In genomic region chr6:1378224-1379025, GRCh38 we compare ENCODE assay signal across 2 cellular contexts.
TF ChIP-seq lines count a peak whose summit lies in the region.

No MANE protein-coding gene starts in this region.

TF ChIP-seq in IMR-90, 13 proteins besides CTCF, POLR2A, EP300 and RAD21:
- TF ChIP-seq CEBPB (IDR thresholded peaks at IDR 0.05; ENCODE audit: low read depth, low read length) (no peak), RFX5 (IDR thresholded peaks at IDR 0.05; ENCODE audit: low read depth, low read length) (no peak), BHLHE40 (IDR thresholded peaks at IDR 0.05; ENCODE audit: low read depth, low read length) (no peak), CHD1 (IDR thresholded peaks at IDR 0.05; ENCODE audit: low read depth, low read length) (no peak), RCOR1 (IDR thresholded peaks at IDR 0.05; ENCODE audit: insufficient replicate concordance, low read length) (no peak), NFE2L2 (IDR thresholded peaks at IDR 0.05; ENCODE audit: low read depth, low read length) (no peak), FOS (IDR thresholded peaks at IDR 0.05; ENCODE audit: low read depth, low read length) (no peak), MAZ (IDR thresholded peaks at IDR 0.05; ENCODE audit: borderline replicate concordance, low read depth, low read length) (no peak), MAFK (IDR thresholded peaks at IDR 0.05; ENCODE audit: low read depth, low read length) (no peak), MXI1 (IDR thresholded peaks at IDR 0.05; ENCODE audit: borderline replicate concordance, low read depth, low read length) (no peak), SMC3 (IDR thresholded peaks at IDR 0.05; ENCODE audit: low read depth, low read length) (no peak)
- TF ChIP-seq, protein P1, sequence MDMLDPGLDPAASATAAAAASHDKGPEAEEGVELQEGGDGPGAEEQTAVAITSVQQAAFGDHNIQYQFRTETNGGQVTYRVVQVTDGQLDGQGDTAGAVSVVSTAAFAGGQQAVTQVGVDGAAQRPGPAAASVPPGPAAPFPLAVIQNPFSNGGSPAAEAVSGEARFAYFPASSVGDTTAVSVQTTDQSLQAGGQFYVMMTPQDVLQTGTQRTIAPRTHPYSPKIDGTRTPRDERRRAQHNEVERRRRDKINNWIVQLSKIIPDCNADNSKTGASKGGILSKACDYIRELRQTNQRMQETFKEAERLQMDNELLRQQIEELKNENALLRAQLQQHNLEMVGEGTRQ (IDR thresholded peaks at IDR 0.05; ENCODE audit: low read depth, low read length), result no peak
- TF ChIP-seq, protein P2, sequence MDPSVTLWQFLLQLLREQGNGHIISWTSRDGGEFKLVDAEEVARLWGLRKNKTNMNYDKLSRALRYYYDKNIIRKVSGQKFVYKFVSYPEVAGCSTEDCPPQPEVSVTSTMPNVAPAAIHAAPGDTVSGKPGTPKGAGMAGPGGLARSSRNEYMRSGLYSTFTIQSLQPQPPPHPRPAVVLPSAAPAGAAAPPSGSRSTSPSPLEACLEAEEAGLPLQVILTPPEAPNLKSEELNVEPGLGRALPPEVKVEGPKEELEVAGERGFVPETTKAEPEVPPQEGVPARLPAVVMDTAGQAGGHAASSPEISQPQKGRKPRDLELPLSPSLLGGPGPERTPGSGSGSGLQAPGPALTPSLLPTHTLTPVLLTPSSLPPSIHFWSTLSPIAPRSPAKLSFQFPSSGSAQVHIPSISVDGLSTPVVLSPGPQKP (IDR thresholded peaks at IDR 0.05; ENCODE audit: borderline replicate concordance, low read depth, low read length), result no peak

TF ChIP-seq in endothelial cell of umbilical vein, 7 proteins besides CTCF, POLR2A, EP300 and RAD21:
- TF ChIP-seq EZH2 (IDR thresholded peaks at IDR 0.05; ENCODE audit: borderline replicate concordance, low read depth, low read length, severe bottlenecking) (peak; percentile 98), POLR2AphosphoS5 (IDR thresholded peaks at IDR 0.05; ENCODE audit: insufficient read depth, low read depth, low read length) (no peak), JUN (IDR thresholded peaks at IDR 0.05; ENCODE audit: borderline replicate concordance, insufficient read depth, insufficient read length, low read depth) (no peak), MYC (IDR thresholded peaks at IDR 0.05; ENCODE audit: low read depth, low read length) (no peak)
